In genomic region chr13:84360843-84361242, GRCh38 we compare ENCODE assay signal across 8 cellular contexts.
"Had no signal": no experiment of that assay in that cellular context is flagged by ENCODE, and none has a peak within 500 bp of the region (broad histone marks: within the 10 kb centered on the region; RNA-seq: fewer than 3 reads in every experiment).

No MANE protein-coding gene starts in this region.

- ATAC-seq: HepG2, K562 had no signal

- H3K9ac ChIP-seq: GM23248 had no signal

- H3K27ac Mint-ChIP-seq: H9 had no signal

- H3K27ac ChIP-seq: GM23248, HL-60 had no signal

- H3K4me3 Mint-ChIP-seq: H9 had no signal

- H2AFZ ChIP-seq: GM23248 had no signal

- DNase-seq: GM23248, GOT3, H9, HCEC 1CT, KG1 had no signal

- H3K9me3 Mint-ChIP-seq: H9 had no signal

- H3K4me3 ChIP-seq: GM23248, K562 had no signal
